8 cellular contexts compared by ENCODE assay signal in the genomic region with DNA sequence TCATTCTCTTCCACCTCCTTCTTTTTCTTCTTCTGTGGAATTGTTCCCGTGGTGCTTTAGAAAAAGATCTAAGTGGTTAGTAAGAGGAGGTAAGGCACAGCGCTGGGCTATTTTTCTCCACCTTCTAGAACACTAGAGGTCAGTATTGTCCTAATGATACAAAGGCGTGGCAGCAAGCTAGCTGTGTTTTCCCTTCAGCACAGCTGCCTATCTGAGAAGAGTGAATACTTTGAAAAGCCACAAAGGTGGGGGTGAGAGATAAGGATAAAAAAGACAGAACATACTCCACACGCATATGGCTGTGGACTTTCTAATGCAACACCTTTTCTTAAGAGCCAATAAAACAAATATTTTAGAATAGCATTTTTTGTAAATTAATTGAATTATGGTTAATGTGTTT. TPM values are rescaled to one million over a fixed set of nuclear protein-coding genes. Genes with fewer than 3 reads are reported as not detected.
DNase-seq lines count a peak whose midpoint lies in the region; ATAC-seq, FAIRE-seq and TF ChIP-seq lines count a peak whose summit lies in the region.

No MANE protein-coding gene starts in this region.

- POLR2A ChIA-PET in BJ (lab: Charles Lee): no interaction called here

- intact Hi-C loops in activated T-helper 1 cell treated with anti-CD3 and anti-CD28 coated beads, Interleukin-12 subunit alpha, Interleukin-12 subunit beta, Interleukin-2, Interleukin-4 antibody, amounts not matched to agents 30 ng/mL and 10 ng/mL and 1 ng/mL, durations not matched to agents 14 hours and 24 hours and 36 hours (cut with micrococcal nuclease): no loop called here

- FAIRE-seq in urothelium cell line (lab: Jason Lieb, UNC): peak; percentile 68

- ATAC-seq in GM19043 (IDR thresholded peaks at IDR 0.05; ENCODE audit: low read depth, unreplicated experiment): peak; percentile 73
- ATAC-seq in HG03439 (IDR thresholded peaks at IDR 0.05; ENCODE audit: unreplicated experiment): peak; percentile 79

- H3K4me1 Mint-ChIP-seq in activated T-helper 1 cell treated with anti-CD3 and anti-CD28 coated beads, Interleukin-12 subunit alpha, Interleukin-12 subunit beta, Interleukin-2, Interleukin-4 antibody, amounts not matched to agents 30 ng/mL and 10 ng/mL and 1 ng/mL, durations not matched to agents 14 hours and 24 hours and 36 hours (ENCODE audit: low read depth): no peaks in the 10 kb centered on the region

- no peak for DNase-seq in BJ (ENCODE audit: low read depth)
- peak; percentile 32 for DNase-seq in NCI-H226
- DNase-seq in amniotic epithelial cell (ENCODE audit: low read depth): peak; percentile 82
- DNase-seq in inferior parietal cortex (ENCODE audit: extremely low spot score): peak; percentile 82
- peak; percentile 65 for DNase-seq in urothelium cell line (ENCODE audit: low spot score)
- no peak for DNase-seq in activated T-helper 1 cell treated with anti-CD3 and anti-CD28 coated beads, Interleukin-12 subunit alpha, Interleukin-12 subunit beta, Interleukin-2, Interleukin-4 antibody, amounts not matched to agents 30 ng/mL and 10 ng/mL and 1 ng/mL, durations not matched to agents 14 hours and 24 hours and 36 hours (ENCODE audit: low spot score)

- CTCF ChIA-PET in BJ (lab: Yijun Ruan, JAX): interaction anchor here (0.6 to 1.4 kb wide), 2 partner anchors 1488 to 1677 kb away, joined by 3 read pairs; no protein-coding TSS in a partner anchor

- no peak overlapping the region for H3K4me3 Mint-ChIP-seq in activated T-helper 1 cell treated with anti-CD3 and anti-CD28 coated beads, Interleukin-12 subunit alpha, Interleukin-12 subunit beta, Interleukin-2, Interleukin-4 antibody, amounts not matched to agents 30 ng/mL and 10 ng/mL and 1 ng/mL, durations not matched to agents 14 hours and 24 hours and 36 hours

- no peaks in the 10 kb centered on the region for H3K36me3 ChIP-seq in BJ (ENCODE audit: control insufficient read depth, insufficient read depth, low read length)

- no peak overlapping the region for H3K27ac Mint-ChIP-seq in activated T-helper 1 cell treated with anti-CD3 and anti-CD28 coated beads, Interleukin-12 subunit alpha, Interleukin-12 subunit beta, Interleukin-2, Interleukin-4 antibody, amounts not matched to agents 30 ng/mL and 10 ng/mL and 1 ng/mL, durations not matched to agents 14 hours and 24 hours and 36 hours

- no peak overlapping the region for H3K4me3 ChIP-seq in BJ (ENCODE audit: low read depth, low read length)

- H3K27me3 ChIP-seq in BJ (ENCODE audit: control insufficient read depth, insufficient read depth, low read length): 0 out of 2 replicates have a peak, but pooled peaks cover 2% of the 10 kb centered on the region

- peaks cover 12% of the 10 kb centered on the region for H3K27me3 Mint-ChIP-seq in activated T-helper 1 cell treated with anti-CD3 and anti-CD28 coated beads, Interleukin-12 subunit alpha, Interleukin-12 subunit beta, Interleukin-2, Interleukin-4 antibody, amounts not matched to agents 30 ng/mL and 10 ng/mL and 1 ng/mL, durations not matched to agents 14 hours and 24 hours and 36 hours (ENCODE audit: insufficient read depth)

- H3K9me3 Mint-ChIP-seq in activated T-helper 1 cell treated with anti-CD3 and anti-CD28 coated beads, Interleukin-12 subunit alpha, Interleukin-12 subunit beta, Interleukin-2, Interleukin-4 antibody, amounts not matched to agents 30 ng/mL and 10 ng/mL and 1 ng/mL, durations not matched to agents 14 hours and 24 hours and 36 hours: no peaks in the 10 kb centered on the region

- TF ChIP-seq CTCF in BJ (IDR thresholded peaks at IDR 0.05; ENCODE audit: insufficient read depth, low read depth, low read length): peak; percentile 61

- H3K36me3 Mint-ChIP-seq in activated T-helper 1 cell treated with anti-CD3 and anti-CD28 coated beads, Interleukin-12 subunit alpha, Interleukin-12 subunit beta, Interleukin-2, Interleukin-4 antibody, amounts not matched to agents 30 ng/mL and 10 ng/mL and 1 ng/mL, durations not matched to agents 14 hours and 24 hours and 36 hours (ENCODE audit: low read depth): no peaks in the 10 kb centered on the region

RNA-seq across cellular contexts. Expression of a gene that starts 2.1 kb away (rescaled TPM):
- polyA plus RNA-seq in BJ (2011; rRNA removed): not detected in 2 replicates
- not detected in 2 replicates for polyA minus RNA-seq in BJ (2011; rRNA and poly(A)+ RNA removed)
- not detected in 2 replicates for total RNA-seq in activated T-helper 1 cell treated with anti-CD3 and anti-CD28 coated beads, Interleukin-12 subunit alpha, Interleukin-12 subunit beta, Interleukin-2, Interleukin-4 antibody, amounts not matched to agents 30 ng/mL and 10 ng/mL and 1 ng/mL, durations not matched to agents 14 hours and 24 hours and 36 hours

Comparison
In these comparisons a context has a peak if more than half of its experiments do, and no peak if none do; other contexts are left out.
1. DNase-seq: peak in NCI-H226 (single experiment), amniotic epithelial cell (single experiment), inferior parietal cortex (single experiment) and urothelium cell line (single experiment); none in BJ (single experiment) and activated T-helper 1 cell treated with anti-CD3 and anti-CD28 coated beads, Interleukin-12 subunit alpha, Interleukin-12 subunit beta, Interleukin-2, Interleukin-4 antibody, amounts not matched to agents 30 ng/mL and 10 ng/mL and 1 ng/mL, durations not matched to agents 14 hours and 24 hours and 36 hours (single experiment).